ENCODE assay signal across 8 cellular contexts in genomic region chr9:104386425-104387069, GRCh38.
DNase-seq lines count a peak whose midpoint lies in the region; ATAC-seq and TF ChIP-seq lines count a peak whose summit lies in the region.

No MANE protein-coding gene starts in this region.

- no peak overlapping the region for H3K4me3 Mint-ChIP-seq in activated CD8-positive, alpha-beta T cell treated with anti-CD3 and anti-CD28 coated beads for 36 hours
- H3K4me3 Mint-ChIP-seq in activated CD8-positive, alpha-beta T cell treated with anti-CD3 and anti-CD28 coated beads, Interleukin-2, amount 10 ng/mL, durations not matched to agents 7 days and 5 days: no peak overlapping the region

- intact Hi-C loops in activated CD8-positive, alpha-beta T cell treated with anti-CD3 and anti-CD28 coated beads for 36 hours (cut with micrococcal nuclease): loop anchor here (5.0 kb wide), 1 partner anchor 301 kb away; no protein-coding TSS in a partner anchor

- H3K27me3 ChIP-seq in kidney epithelial cell (ENCODE audit: control insufficient read depth, insufficient read depth, low read length): no peaks in the 10 kb centered on the region

- ATAC-seq in activated CD8-positive, alpha-beta T cell treated with anti-CD3 and anti-CD28 coated beads for 36 hours: no peak
- no peak for ATAC-seq in activated CD8-positive, alpha-beta T cell treated with anti-CD3 and anti-CD28 coated beads, Interleukin-2, amount 10 ng/mL, durations not matched to agents 7 days and 5 days
- peak; percentile 70 for ATAC-seq in HG02870 (IDR thresholded peaks at IDR 0.05; ENCODE audit: unreplicated experiment)
- ATAC-seq in HG02759 (IDR thresholded peaks at IDR 0.05; ENCODE audit: unreplicated experiment): no peak

- POLR2A ChIA-PET in activated CD8-positive, alpha-beta T cell treated with anti-CD3 and anti-CD28 coated beads for 36 hours (lab: Charles Lee): no interaction called here
- POLR2A ChIA-PET in activated CD8-positive, alpha-beta T cell treated with anti-CD3 and anti-CD28 coated beads, Interleukin-2, amount 10 ng/mL, durations not matched to agents 7 days and 5 days (lab: Charles Lee): no interaction called here

- DNase-seq in activated CD8-positive, alpha-beta T cell treated with anti-CD3 and anti-CD28 coated beads for 36 hours: no peak
- DNase-seq in activated CD8-positive, alpha-beta T cell treated with anti-CD3 and anti-CD28 coated beads, Interleukin-2, amount 10 ng/mL, durations not matched to agents 7 days and 5 days: no peak
- DNase-seq in NCI-H1930 (lab: John Stamatoyannopoulos, UW) (peak; percentile 1), amniotic epithelial cell (ENCODE audit: low read depth) (peak; percentile 65), kidney epithelial cell (ENCODE audit: low read depth) (peak; percentile 9), islet precursor cell (no peak)

- no peaks in the 10 kb centered on the region for H3K27me3 Mint-ChIP-seq in activated CD8-positive, alpha-beta T cell treated with anti-CD3 and anti-CD28 coated beads for 36 hours
- no peaks in the 10 kb centered on the region for H3K27me3 Mint-ChIP-seq in activated CD8-positive, alpha-beta T cell treated with anti-CD3 and anti-CD28 coated beads, Interleukin-2, amount 10 ng/mL, durations not matched to agents 7 days and 5 days (ENCODE audit: low read depth)

- CTCF ChIA-PET in activated CD8-positive, alpha-beta T cell treated with anti-CD3 and anti-CD28 coated beads for 36 hours (lab: Charles Lee): interaction anchor here (0.9 to 2.1 kb wide), 8 partner anchors 10 to 989 kb away, joined by 3 to 6 read pairs (median 3); no protein-coding TSS in a partner anchor
- CTCF ChIA-PET in activated CD8-positive, alpha-beta T cell treated with anti-CD3 and anti-CD28 coated beads, Interleukin-2, amount 10 ng/mL, durations not matched to agents 7 days and 5 days (lab: Charles Lee): interaction anchor here (1.2 kb wide), 1 partner anchor 16 kb away, joined by 3 read pairs; no protein-coding TSS in a partner anchor

- peak; percentile 47 for TF ChIP-seq CTCF in activated CD8-positive, alpha-beta T cell treated with anti-CD3 and anti-CD28 coated beads for 36 hours (IDR thresholded peaks at IDR 0.05)
- TF ChIP-seq CTCF in kidney epithelial cell (IDR thresholded peaks at IDR 0.05; ENCODE audit: insufficient read depth, low read length, poor library complexity, severe bottlenecking): peak; percentile 67

- no peaks in the 10 kb centered on the region for H3K36me3 Mint-ChIP-seq in activated CD8-positive, alpha-beta T cell treated with anti-CD3 and anti-CD28 coated beads for 36 hours (ENCODE audit: low read depth)
- H3K36me3 Mint-ChIP-seq in activated CD8-positive, alpha-beta T cell treated with anti-CD3 and anti-CD28 coated beads, Interleukin-2, amount 10 ng/mL, durations not matched to agents 7 days and 5 days (ENCODE audit: low read depth): no peaks in the 10 kb centered on the region

- no peaks in the 10 kb centered on the region for H3K9me3 Mint-ChIP-seq in activated CD8-positive, alpha-beta T cell treated with anti-CD3 and anti-CD28 coated beads for 36 hours
- H3K9me3 Mint-ChIP-seq in activated CD8-positive, alpha-beta T cell treated with anti-CD3 and anti-CD28 coated beads, Interleukin-2, amount 10 ng/mL, durations not matched to agents 7 days and 5 days (ENCODE audit: insufficient read depth): no peaks in the 10 kb centered on the region

- H3K4me1 Mint-ChIP-seq in activated CD8-positive, alpha-beta T cell treated with anti-CD3 and anti-CD28 coated beads for 36 hours (ENCODE audit: low read depth): no peaks in the 10 kb centered on the region
- H3K4me1 Mint-ChIP-seq in activated CD8-positive, alpha-beta T cell treated with anti-CD3 and anti-CD28 coated beads, Interleukin-2, amount 10 ng/mL, durations not matched to agents 7 days and 5 days (ENCODE audit: low read depth): no peaks in the 10 kb centered on the region

- no peaks in the 10 kb centered on the region for H3K36me3 ChIP-seq in kidney epithelial cell (ENCODE audit: control insufficient read depth, insufficient read depth, low read length)

- H3K4me3 ChIP-seq in kidney epithelial cell (ENCODE audit: low read depth, low read length): no peak overlapping the region

- H3K27ac Mint-ChIP-seq in activated CD8-positive, alpha-beta T cell treated with anti-CD3 and anti-CD28 coated beads for 36 hours: no peak overlapping the region
- no peak overlapping the region for H3K27ac Mint-ChIP-seq in activated CD8-positive, alpha-beta T cell treated with anti-CD3 and anti-CD28 coated beads, Interleukin-2, amount 10 ng/mL, durations not matched to agents 7 days and 5 days

Comparison
In these comparisons a context has a peak if more than half of its experiments do, and no peak if none do; other contexts are left out.
1. DNase-seq: peak in NCI-H1930 (2 of 2), amniotic epithelial cell (single experiment) and kidney epithelial cell (single experiment); none in activated CD8-positive, alpha-beta T cell treated with anti-CD3 and anti-CD28 coated beads for 36 hours (single experiment), activated CD8-positive, alpha-beta T cell treated with anti-CD3 and anti-CD28 coated beads, Interleukin-2, amount 10 ng/mL, durations not matched to agents 7 days and 5 days (single experiment) and islet precursor cell (single experiment).